ENCODE assay signal across 8 cellular contexts in the genomic region with DNA sequence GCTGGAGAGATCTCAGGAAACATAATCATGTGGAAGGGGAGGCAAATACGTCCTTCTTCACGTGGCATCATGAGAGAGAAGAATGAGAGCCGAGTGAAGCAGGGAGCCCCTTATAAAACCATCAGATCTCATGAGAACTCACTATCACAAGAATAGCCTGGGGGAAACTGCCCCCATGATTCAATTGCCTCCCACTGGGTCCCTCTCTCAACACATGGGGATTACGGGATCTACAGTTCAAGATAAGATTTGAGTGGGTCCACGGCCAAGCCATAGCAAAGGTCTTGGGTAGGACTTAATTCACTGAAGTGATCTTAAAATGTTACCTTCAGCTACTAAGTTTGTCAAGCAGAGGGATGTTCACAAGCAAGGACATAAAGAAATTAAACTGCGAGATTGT.
"Had no signal": no experiment of that assay in that cellular context is flagged by ENCODE, and none has a peak within 500 bp of the region (broad histone marks: within the 10 kb centered on the region; RNA-seq: fewer than 3 reads in every experiment).

No MANE protein-coding gene starts in this region.

- H3K4me3 ChIP-seq: GM12878 had no signal

- DNase-seq: GDM1, GF-D8 had no signal

- ATAC-seq: GM12878 had no signal

- FAIRE-seq: G401.6, GM12878, GM12891, GM12892, GM18507, GM19239 had no signal
